In the genomic region with DNA sequence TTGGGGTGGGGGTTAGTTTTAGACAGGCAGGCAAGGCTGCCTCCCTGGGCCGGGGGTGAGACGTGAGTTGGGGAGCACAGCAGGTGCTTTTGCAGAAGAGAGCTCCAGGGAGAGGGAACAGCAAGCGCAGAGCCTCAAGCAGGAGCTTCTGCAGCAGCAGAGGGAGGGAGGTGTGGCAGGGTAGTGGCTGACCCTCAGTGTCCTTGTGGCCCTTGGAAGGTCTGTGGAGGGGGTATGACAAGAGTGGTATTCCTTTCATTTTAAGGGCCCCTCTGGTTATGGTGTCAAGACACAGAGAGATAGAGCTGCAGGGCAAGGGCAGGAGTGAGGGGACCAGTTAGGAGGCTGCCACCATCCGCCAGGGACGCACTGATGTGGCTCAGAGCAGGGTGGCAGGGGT, we compare ENCODE assay signal across 39 cellular contexts.
"Had no signal": no experiment of that assay in that cellular context is flagged by ENCODE, and none has a peak within 500 bp of the region (broad histone marks: within the 10 kb centered on the region; RNA-seq: fewer than 3 reads in every experiment).

No MANE protein-coding gene starts in this region.

- H3K36me3 Mint-ChIP-seq: activated naive CD4-positive, alpha-beta T cell treated with anti-CD3 and anti-CD28 coated beads, Interleukin-2, amount 10 ng/mL, durations not matched to agents 7 days and 5 days; activated naive CD4-positive, alpha-beta T cell treated with anti-CD3 and anti-CD28 coated beads, Interleukin-2, amount 50 U/mL, for 24 hours; activated naive CD4-positive, alpha-beta T cell treated with anti-CD3 and anti-CD28 coated beads, Interleukin-2, amount 50 U/mL, for 72 hours; activated naive CD8-positive, alpha-beta T cell; activated naive CD8-positive, alpha-beta T cell treated with anti-CD3 and anti-CD28 coated beads for 36 hours; activated naive CD8-positive, alpha-beta T cell treated with anti-CD3 and anti-CD28 coated beads, Interleukin-2, amount 10 ng/mL, durations not matched to agents 7 days and 5 days; brain had no signal

- H3K9me3 ChIP-seq: adrenal gland, ascending aorta, body of pancreas, breast epithelium had no signal

- H3K4me1 ChIP-seq: adrenal gland, ascending aorta, body of pancreas, breast epithelium had no signal

- H3K27ac Mint-ChIP-seq: activated naive CD4-positive, alpha-beta T cell treated with anti-CD3 and anti-CD28 coated beads for 36 hours; activated naive CD4-positive, alpha-beta T cell treated with anti-CD3 and anti-CD28 coated beads, Interleukin-2, amount 10 ng/mL, durations not matched to agents 7 days and 5 days; activated naive CD4-positive, alpha-beta T cell treated with anti-CD3 and anti-CD28 coated beads, Interleukin-2, amount 50 U/mL, for 24 hours; activated naive CD4-positive, alpha-beta T cell treated with anti-CD3 and anti-CD28 coated beads, Interleukin-2, amount 50 U/mL, for 72 hours; activated naive CD8-positive, alpha-beta T cell; activated naive CD8-positive, alpha-beta T cell treated with anti-CD3 and anti-CD28 coated beads for 36 hours; activated naive CD8-positive, alpha-beta T cell treated with anti-CD3 and anti-CD28 coated beads, Interleukin-2, amount 10 ng/mL, durations not matched to agents 7 days and 5 days; activated naive CD8-positive, alpha-beta T cell treated with anti-CD3 and anti-CD28 coated beads, Interleukin-2, amount 50 U/mL, for 24 hours; activated T-cell treated with anti-CD3 and anti-CD28 coated beads, Interleukin-2, amount 50 U/mL, for 24 hours; activated T-cell treated with anti-CD3 and anti-CD28 coated beads, Interleukin-2, amount 50 U/mL, for 72 hours; activated T-helper 1 cell treated with anti-CD3 and anti-CD28 coated beads, Interleukin-12 subunit alpha, Interleukin-12 subunit beta, Interleukin-2, Interleukin-4 antibody, amounts not matched to agents 30 ng/mL and 10 ng/mL and 1 ng/mL, durations not matched to agents 14 hours and 24 hours and 36 hours; activated T-helper 17 cell treated with anti-CD3 and anti-CD28 coated beads, Interleukin-2, amount 50 U/mL, for 72 hours; activated T-helper 2 cell treated with anti-CD3 and anti-CD28 coated beads, Interferon-gamma antibody, Interleukin-2, Interleukin-4, amounts not matched to agents 10 μg/mL and 5 μg/mL and 100 μg/mL, durations not matched to agents 14 hours and 24 hours and 36 hours; brain had no signal

- H3K4me3 Mint-ChIP-seq: activated naive CD4-positive, alpha-beta T cell treated with anti-CD3 and anti-CD28 coated beads for 36 hours; activated naive CD4-positive, alpha-beta T cell treated with anti-CD3 and anti-CD28 coated beads, Interleukin-2, amount 10 ng/mL, durations not matched to agents 7 days and 5 days; activated naive CD4-positive, alpha-beta T cell treated with anti-CD3 and anti-CD28 coated beads, Interleukin-2, amount 50 U/mL, for 24 hours; activated naive CD8-positive, alpha-beta T cell; activated naive CD8-positive, alpha-beta T cell treated with anti-CD3 and anti-CD28 coated beads for 36 hours; activated naive CD8-positive, alpha-beta T cell treated with anti-CD3 and anti-CD28 coated beads, Interleukin-2, amount 10 ng/mL, durations not matched to agents 7 days and 5 days; activated naive CD8-positive, alpha-beta T cell treated with anti-CD3 and anti-CD28 coated beads, Interleukin-2, amount 50 U/mL, for 24 hours; activated T-cell treated with anti-CD3 and anti-CD28 coated beads, Interleukin-2, amount 50 U/mL, for 24 hours; activated T-cell treated with anti-CD3 and anti-CD28 coated beads, Interleukin-2, amount 50 U/mL, for 4 hours; activated T-cell treated with anti-CD3 and anti-CD28 coated beads, Interleukin-2, amount 50 U/mL, for 72 hours; activated T-helper 1 cell treated with anti-CD3 and anti-CD28 coated beads, Interleukin-12 subunit alpha, Interleukin-12 subunit beta, Interleukin-2, Interleukin-4 antibody, amounts not matched to agents 30 ng/mL and 10 ng/mL and 1 ng/mL, durations not matched to agents 14 hours and 24 hours and 36 hours; activated T-helper 17 cell treated with anti-CD3 and anti-CD28 coated beads, Interleukin-2, amount 50 U/mL, for 72 hours; brain; central memory CD8-positive, alpha-beta T cell had no signal

- H3K4me3 ChIP-seq: adrenal gland, ascending aorta, body of pancreas, breast epithelium, cardiac muscle cell had no signal

- ATAC-seq: activated naive CD4-positive, alpha-beta T cell treated with anti-CD3 and anti-CD28 coated beads, Interleukin-2, amount 50 U/mL, for 72 hours; activated naive CD8-positive, alpha-beta T cell treated with anti-CD3 and anti-CD28 coated beads, Interleukin-2, amount 50 U/mL, for 24 hours; activated T-cell treated with anti-CD3 and anti-CD28 coated beads, Interleukin-2, amount 50 U/mL, for 4 hours; activated T-cell treated with anti-CD3 and anti-CD28 coated beads, Interleukin-2, amount 50 U/mL, for 72 hours; activated T-helper 17 cell treated with anti-CD3 and anti-CD28 coated beads, Interleukin-2, amount 50 U/mL, for 72 hours; body of pancreas had no signal

- H3K4me1 Mint-ChIP-seq: activated naive CD4-positive, alpha-beta T cell treated with anti-CD3 and anti-CD28 coated beads, Interleukin-2, amount 10 ng/mL, durations not matched to agents 7 days and 5 days; activated naive CD4-positive, alpha-beta T cell treated with anti-CD3 and anti-CD28 coated beads, Interleukin-2, amount 50 U/mL, for 24 hours; activated naive CD8-positive, alpha-beta T cell treated with anti-CD3 and anti-CD28 coated beads for 36 hours; activated naive CD8-positive, alpha-beta T cell treated with anti-CD3 and anti-CD28 coated beads, Interleukin-2, amount 10 ng/mL, durations not matched to agents 7 days and 5 days; activated naive CD8-positive, alpha-beta T cell treated with anti-CD3 and anti-CD28 coated beads, Interleukin-2, amount 50 U/mL, for 24 hours; activated T-helper 17 cell treated with anti-CD3 and anti-CD28 coated beads, Interleukin-2, amount 50 U/mL, for 72 hours; brain; central memory CD8-positive, alpha-beta T cell had no signal

- H3K27me3 Mint-ChIP-seq: activated naive CD4-positive, alpha-beta T cell treated with anti-CD3 and anti-CD28 coated beads, Interleukin-2, amount 10 ng/mL, durations not matched to agents 7 days and 5 days; activated naive CD4-positive, alpha-beta T cell treated with anti-CD3 and anti-CD28 coated beads, Interleukin-2, amount 50 U/mL, for 24 hours; activated naive CD8-positive, alpha-beta T cell; activated naive CD8-positive, alpha-beta T cell treated with anti-CD3 and anti-CD28 coated beads for 36 hours; activated naive CD8-positive, alpha-beta T cell treated with anti-CD3 and anti-CD28 coated beads, Interleukin-2, amount 50 U/mL, for 24 hours had no signal

- H3K36me3 ChIP-seq: adrenal gland, ascending aorta, brain microvascular endothelial cell, breast epithelium, cardiac muscle cell had no signal

- H3K27me3 ChIP-seq: adrenal gland, ascending aorta, body of pancreas, brain microvascular endothelial cell, breast epithelium, cardiac muscle cell had no signal

- DNase-seq: activated effector memory CD4-positive, alpha-beta T cell treated with anti-CD3 and anti-CD28 coated beads, Interleukin-2, amount 50 U/mL, for 16 hours; activated effector memory CD4-positive, alpha-beta T cell treated with Interleukin-2 at 50 U/mL for 16 hours; activated gamma-delta T cell; activated gamma-delta T cell treated with Interleukin-2 at 50 U/mL for 16 hours; activated naive CD4-positive, alpha-beta T cell; activated naive CD4-positive, alpha-beta T cell treated with anti-CD3 and anti-CD28 coated beads for 36 hours; activated naive CD4-positive, alpha-beta T cell treated with anti-CD3 and anti-CD28 coated beads, Interleukin-2, amount 10 ng/mL, durations not matched to agents 7 days and 5 days; activated naive CD4-positive, alpha-beta T cell treated with anti-CD3 and anti-CD28 coated beads, Interleukin-2, amount 50 U/mL, for 16 hours; activated naive CD4-positive, alpha-beta T cell treated with Interleukin-2 at 50 U/mL for 16 hours; activated naive CD8-positive, alpha-beta T cell treated with anti-CD3 and anti-CD28 coated beads for 36 hours; activated naive CD8-positive, alpha-beta T cell treated with anti-CD3 and anti-CD28 coated beads, Interleukin-2, amount 10 ng/mL, durations not matched to agents 7 days and 5 days; activated naive CD8-positive, alpha-beta T cell treated with anti-CD3 and anti-CD28 coated beads, Interleukin-2, amount 50 U/mL, for 24 hours; activated T-cell treated with anti-CD3 and anti-CD28 coated beads for 4 hours; activated T-cell treated with anti-CD3 and anti-CD28 coated beads, Interleukin-2, amount 50 U/mL, for 1 hour; activated T-cell treated with anti-CD3 and anti-CD28 coated beads, Interleukin-2, amount 50 U/mL, for 24 hours; activated T-cell treated with anti-CD3 and anti-CD28 coated beads, Interleukin-2, amount 50 U/mL, for 4 hours; activated T-cell treated with anti-CD3 and anti-CD28 coated beads, Interleukin-2, amount 50 U/mL, for 48 hours; activated T-cell treated with anti-CD3 and anti-CD28 coated beads, Interleukin-2, amount 50 U/mL, for 72 hours; adrenal gland; amniotic stem cell; amygdala; anterior cingulate cortex; aorta; body of pancreas; brain microvascular endothelial cell; caudate nucleus; central memory CD4-positive, alpha-beta T cell; cerebellar nuclear complex had no signal

- H3K27ac ChIP-seq: adrenal gland, ascending aorta, body of pancreas, brain microvascular endothelial cell, breast epithelium, cardiac muscle cell had no signal

- H3K9me3 Mint-ChIP-seq: activated naive CD4-positive, alpha-beta T cell treated with anti-CD3 and anti-CD28 coated beads for 36 hours; activated naive CD4-positive, alpha-beta T cell treated with anti-CD3 and anti-CD28 coated beads, Interleukin-2, amount 10 ng/mL, durations not matched to agents 7 days and 5 days; activated naive CD4-positive, alpha-beta T cell treated with anti-CD3 and anti-CD28 coated beads, Interleukin-2, amount 50 U/mL, for 24 hours; activated naive CD4-positive, alpha-beta T cell treated with anti-CD3 and anti-CD28 coated beads, Interleukin-2, amount 50 U/mL, for 72 hours; activated naive CD8-positive, alpha-beta T cell treated with anti-CD3 and anti-CD28 coated beads for 36 hours; activated naive CD8-positive, alpha-beta T cell treated with anti-CD3 and anti-CD28 coated beads, Interleukin-2, amount 10 ng/mL, durations not matched to agents 7 days and 5 days; activated naive CD8-positive, alpha-beta T cell treated with anti-CD3 and anti-CD28 coated beads, Interleukin-2, amount 50 U/mL, for 24 hours; activated T-cell treated with anti-CD3 and anti-CD28 coated beads, Interleukin-2, amount 50 U/mL, for 24 hours; activated T-cell treated with anti-CD3 and anti-CD28 coated beads, Interleukin-2, amount 50 U/mL, for 4 hours; activated T-cell treated with anti-CD3 and anti-CD28 coated beads, Interleukin-2, amount 50 U/mL, for 72 hours; activated T-helper 1 cell treated with anti-CD3 and anti-CD28 coated beads, Interleukin-12 subunit alpha, Interleukin-12 subunit beta, Interleukin-2, Interleukin-4 antibody, amounts not matched to agents 30 ng/mL and 10 ng/mL and 1 ng/mL, durations not matched to agents 14 hours and 24 hours and 36 hours; activated T-helper 17 cell treated with anti-CD3 and anti-CD28 coated beads, Interleukin-2, amount 50 U/mL, for 72 hours; activated T-helper 2 cell treated with anti-CD3 and anti-CD28 coated beads, Interferon-gamma antibody, Interleukin-2, Interleukin-4, amounts not matched to agents 10 μg/mL and 5 μg/mL and 100 μg/mL, durations not matched to agents 14 hours and 24 hours and 36 hours; central memory CD8-positive, alpha-beta T cell had no signal
